2 cellular contexts compared by ENCODE assay signal in genomic region chr2:144546933-144547332, GRCh38.
TF ChIP-seq lines count a peak whose summit lies in the region.

No MANE protein-coding gene starts in this region.

TF ChIP-seq in IMR-90, 13 proteins besides CTCF, POLR2A, EP300 and RAD21:
- no peak for TF ChIP-seq MAZ (IDR thresholded peaks at IDR 0.05; ENCODE audit: borderline replicate concordance, low read depth, low read length)
- no peak for TF ChIP-seq MXI1 (IDR thresholded peaks at IDR 0.05; ENCODE audit: borderline replicate concordance, low read depth, low read length)
- TF ChIP-seq CHD1 (IDR thresholded peaks at IDR 0.05; ENCODE audit: low read depth, low read length) = no peak
- no peak for TF ChIP-seq RFX5 (IDR thresholded peaks at IDR 0.05; ENCODE audit: low read depth, low read length)
- no peak for TF ChIP-seq SMC3 (IDR thresholded peaks at IDR 0.05; ENCODE audit: low read depth, low read length)
- no peak for TF ChIP-seq BHLHE40 (IDR thresholded peaks at IDR 0.05; ENCODE audit: low read depth, low read length)
- no peak for TF ChIP-seq NFE2L2 (IDR thresholded peaks at IDR 0.05; ENCODE audit: low read depth, low read length)
- no peak for TF ChIP-seq ELK1 (IDR thresholded peaks at IDR 0.05; ENCODE audit: borderline replicate concordance, low read depth, low read length)
- TF ChIP-seq MAFK (IDR thresholded peaks at IDR 0.05; ENCODE audit: low read depth, low read length) = no peak
- no peak for TF ChIP-seq CEBPB (IDR thresholded peaks at IDR 0.05; ENCODE audit: low read depth, low read length)
- TF ChIP-seq FOS (IDR thresholded peaks at IDR 0.05; ENCODE audit: low read depth, low read length) = no peak
- TF ChIP-seq, protein P1, sequence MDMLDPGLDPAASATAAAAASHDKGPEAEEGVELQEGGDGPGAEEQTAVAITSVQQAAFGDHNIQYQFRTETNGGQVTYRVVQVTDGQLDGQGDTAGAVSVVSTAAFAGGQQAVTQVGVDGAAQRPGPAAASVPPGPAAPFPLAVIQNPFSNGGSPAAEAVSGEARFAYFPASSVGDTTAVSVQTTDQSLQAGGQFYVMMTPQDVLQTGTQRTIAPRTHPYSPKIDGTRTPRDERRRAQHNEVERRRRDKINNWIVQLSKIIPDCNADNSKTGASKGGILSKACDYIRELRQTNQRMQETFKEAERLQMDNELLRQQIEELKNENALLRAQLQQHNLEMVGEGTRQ (IDR thresholded peaks at IDR 0.05; ENCODE audit: low read depth, low read length) = no peak
- no peak for TF ChIP-seq RCOR1 (IDR thresholded peaks at IDR 0.05; ENCODE audit: insufficient replicate concordance, low read length)
TF ChIP-seq in IMR-90: peak in this region for 0.

TF ChIP-seq in K562, 482 proteins besides CTCF, POLR2A, EP300 and RAD21:
- TF ChIP-seq ZNF197 (CRISPR knock-in tag; IDR thresholded peaks at IDR 0.05; ENCODE audit: low read depth) = no peak
- no peak for TF ChIP-seq ZKSCAN3 (CRISPR knock-in tag; IDR thresholded peaks at IDR 0.05)
- no peak for TF ChIP-seq ZC3H8 (IDR thresholded peaks at IDR 0.05)
- no peak for TF ChIP-seq GTF2B (IDR thresholded peaks at IDR 0.05; ENCODE audit: extremely low read depth, insufficient read length)
- TF ChIP-seq JUN (IDR thresholded peaks at IDR 0.05; ENCODE audit: borderline replicate concordance, low read depth, low read length) = no peak
- no peak for TF ChIP-seq JUN (CRISPR knock-in tag; IDR thresholded peaks at IDR 0.05; ENCODE audit: borderline replicate concordance)
- no peak for TF ChIP-seq ZFX (CRISPR knock-in tag; IDR thresholded peaks at IDR 0.05)
- no peak for TF ChIP-seq NCOR1 (IDR thresholded peaks at IDR 0.05)
- no peak for TF ChIP-seq TSC22D4 (tag; IDR thresholded peaks at IDR 0.05)
- no peak for TF ChIP-seq ARID1B (IDR thresholded peaks at IDR 0.05)
- TF ChIP-seq MCM7 (IDR thresholded peaks at IDR 0.05) = no peak
- no peak for TF ChIP-seq PTRF (tag; IDR thresholded peaks at IDR 0.05)
- TF ChIP-seq, protein P2, sequence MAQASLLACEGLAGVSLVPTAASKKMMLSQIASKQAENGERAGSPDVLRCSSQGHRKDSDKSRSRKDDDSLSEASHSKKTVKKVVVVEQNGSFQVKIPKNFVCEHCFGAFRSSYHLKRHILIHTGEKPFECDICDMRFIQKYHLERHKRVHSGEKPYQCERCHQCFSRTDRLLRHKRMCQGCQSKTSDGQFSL (CRISPR knock-in tag; IDR thresholded peaks at IDR 0.05) = no peak
- TF ChIP-seq, protein P2 (tag; IDR thresholded peaks at IDR 0.05) = no peak
- TF ChIP-seq MEF2D (tag; conservative IDR thresholded peaks at IDR 0.05; ENCODE audit: low read depth) = no peak
TF ChIP-seq in K562: peak in this region for 0.
